2 cellular contexts compared by ENCODE assay signal in the genomic region with DNA sequence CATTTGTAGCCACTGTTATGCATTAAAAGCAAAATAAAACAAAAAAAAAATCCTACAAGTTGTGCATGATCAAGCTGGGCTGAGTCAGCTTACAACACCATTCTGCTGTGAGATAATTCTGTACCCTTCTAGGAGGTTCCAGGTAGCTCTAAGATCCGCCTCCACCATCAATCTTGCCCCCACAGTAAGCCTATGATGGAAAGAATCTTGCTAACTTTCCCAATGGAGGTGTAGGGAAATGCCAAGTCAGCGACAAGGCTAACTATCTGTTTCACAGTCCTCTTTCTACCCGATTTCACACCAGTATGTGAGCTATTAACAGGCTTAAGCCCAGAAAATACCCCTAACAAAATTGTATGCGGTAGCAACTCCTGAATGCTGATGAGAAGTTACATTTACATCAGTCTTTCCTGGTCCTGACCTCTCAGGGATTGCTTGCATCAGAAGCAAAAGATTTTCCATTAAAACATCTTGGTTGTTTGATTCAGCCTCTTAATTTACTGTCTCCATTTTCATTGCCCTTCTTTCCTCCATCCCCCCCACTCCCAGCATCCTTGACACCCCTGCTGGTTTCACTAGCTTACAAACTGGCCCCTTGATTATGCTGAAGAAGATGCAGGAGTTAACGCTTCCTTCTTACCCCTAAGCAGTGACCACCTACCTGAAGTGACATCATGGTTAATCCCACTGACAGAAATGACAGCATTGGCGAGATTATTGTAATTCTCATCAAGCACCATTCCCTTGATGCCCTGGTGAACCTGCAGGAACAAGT.
TF ChIP-seq lines count a peak whose summit lies in the region.

No MANE protein-coding gene starts in this region.

TF ChIP-seq in A549, 52 proteins besides CTCF, POLR2A, EP300 and RAD21:
- TF ChIP-seq, protein P1, sequence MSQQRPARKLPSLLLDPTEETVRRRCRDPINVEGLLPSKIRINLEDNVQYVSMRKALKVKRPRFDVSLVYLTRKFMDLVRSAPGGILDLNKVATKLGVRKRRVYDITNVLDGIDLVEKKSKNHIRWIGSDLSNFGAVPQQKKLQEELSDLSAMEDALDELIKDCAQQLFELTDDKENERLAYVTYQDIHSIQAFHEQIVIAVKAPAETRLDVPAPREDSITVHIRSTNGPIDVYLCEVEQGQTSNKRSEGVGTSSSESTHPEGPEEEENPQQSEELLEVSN (IDR thresholded peaks at IDR 0.05; ENCODE audit: borderline replicate concordance, low read depth), result no peak
- TF ChIP-seq MAFK (IDR thresholded peaks at IDR 0.05; ENCODE audit: partially characterized antibody) (peak; percentile 80), CHD4 (IDR thresholded peaks at IDR 0.05; ENCODE audit: borderline replicate concordance) (no peak), ESRRA (IDR thresholded peaks at IDR 0.05; ENCODE audit: borderline replicate concordance, low read length) (no peak)
- TF ChIP-seq, protein P2, sequence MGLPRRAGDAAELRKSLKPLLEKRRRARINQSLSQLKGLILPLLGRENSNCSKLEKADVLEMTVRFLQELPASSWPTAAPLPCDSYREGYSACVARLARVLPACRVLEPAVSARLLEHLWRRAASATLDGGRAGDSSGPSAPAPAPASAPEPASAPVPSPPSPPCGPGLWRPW (IDR thresholded peaks at IDR 0.05), result no peak
TF ChIP-seq in A549: peak in this region for 1.

TF ChIP-seq in endothelial cell of umbilical vein, 7 proteins besides CTCF, POLR2A, EP300 and RAD21:
- TF ChIP-seq, protein P3, sequence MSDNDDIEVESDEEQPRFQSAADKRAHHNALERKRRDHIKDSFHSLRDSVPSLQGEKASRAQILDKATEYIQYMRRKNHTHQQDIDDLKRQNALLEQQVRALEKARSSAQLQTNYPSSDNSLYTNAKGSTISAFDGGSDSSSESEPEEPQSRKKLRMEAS (IDR thresholded peaks at IDR 0.05; ENCODE audit: insufficient read depth, insufficient read length), result no peak
- TF ChIP-seq MYC (IDR thresholded peaks at IDR 0.05; ENCODE audit: low read depth, low read length), result no peak
- no peak for TF ChIP-seq POLR2AphosphoS5 (IDR thresholded peaks at IDR 0.05; ENCODE audit: insufficient read depth, low read depth, low read length)
- no peak for TF ChIP-seq JUN (IDR thresholded peaks at IDR 0.05; ENCODE audit: borderline replicate concordance, insufficient read depth, insufficient read length, low read depth)
- TF ChIP-seq EZH2 (IDR thresholded peaks at IDR 0.05; ENCODE audit: borderline replicate concordance, low read depth, low read length, severe bottlenecking), result no peak
- TF ChIP-seq GATA2 (IDR thresholded peaks at IDR 0.05; ENCODE audit: insufficient read depth, insufficient read length, low read depth, low read length), result no peak
- TF ChIP-seq FOS (IDR thresholded peaks at IDR 0.05; ENCODE audit: borderline replicate concordance, insufficient read depth, low read length), result no peak
